In the genomic region with DNA sequence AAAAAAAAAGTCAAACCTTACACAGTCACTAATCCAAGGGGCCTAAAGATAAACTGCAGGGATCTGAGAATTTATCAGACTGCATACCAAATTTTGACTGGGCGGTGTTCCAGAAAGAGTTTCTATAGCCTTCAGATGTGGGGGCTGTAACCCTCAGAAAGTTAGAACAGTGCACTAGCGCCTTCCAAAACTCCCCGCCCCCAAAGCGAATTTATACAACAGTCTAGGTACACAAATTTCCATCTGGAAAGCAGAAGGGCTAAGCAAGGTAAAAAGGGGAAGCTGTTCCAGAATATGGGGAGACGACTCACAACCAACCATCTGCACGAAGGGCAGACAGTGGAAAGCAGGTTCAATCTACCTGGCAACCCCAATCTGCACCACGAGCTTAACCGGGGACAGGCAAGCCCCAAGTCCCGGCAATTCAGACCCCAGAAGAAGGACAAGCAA, we compare ENCODE assay signal across 8 cellular contexts. TPM values are rescaled to one million over a fixed set of nuclear protein-coding genes. Genes with fewer than 3 reads are reported as not detected.
A peak's percentile ranks its signal among the peaks of the same experiment; 100 is the strongest.
DNase-seq lines count a peak whose midpoint lies in the region; ATAC-seq and TF ChIP-seq lines count a peak whose summit lies in the region.

No MANE protein-coding gene starts in this region.

- no peak for TF ChIP-seq RAD21 in liver (IDR thresholded peaks at IDR 0.05)

- DNase-seq in NCI-H1092 treated with DMSO at 0.1 percent for 48 hours (lab: John Stamatoyannopoulos, UW) (peak; percentile 55), testis (peak; percentile 48)
- DNase-seq in stimulated activated CD4-positive, alpha-beta T cell treated with anti-CD3 and anti-CD28 coated beads, Interleukin-15, amount 100 ng/mL, for 24 hours = no peak

- intact Hi-C loops in testis (cut with DNase I; ENCODE audit: low total_unique reads) = no loop called here

- H3K9me3 ChIP-seq in BLaER1 = no peaks in the 10 kb centered on the region
- no peaks in the 10 kb centered on the region for H3K9me3 ChIP-seq in liver (ENCODE audit: control insufficient read depth in 4 of 4, low read length in 3 of 4)
- H3K9me3 ChIP-seq in testis = no peaks in the 10 kb centered on the region

- peaks cover 6% of the 10 kb centered on the region for H3K27me3 Mint-ChIP-seq in brain

- H3K4me2 ChIP-seq in BLaER1 = peak overlapping the region; percentile 97

- H4K20me1 ChIP-seq in BLaER1 = peaks cover 18% of the 10 kb centered on the region

- H3K27ac ChIP-seq in BLaER1 = peak overlapping the region; percentile 66
- H3K27ac ChIP-seq in liver (ENCODE audit: low read depth in 1 of 2, low read length in 2 of 2) = no peak overlapping the region
- H3K27ac ChIP-seq in testis = peak overlapping the region; percentile 55 to 82

- peak overlapping the region; percentile 79 for H3K9ac ChIP-seq in BLaER1
- H3K9ac ChIP-seq in liver (ENCODE audit: low read depth in 1 of 2, low read length in 2 of 2) = peak overlapping the region; percentile 48 to 55

- H3K4me3 ChIP-seq in BLaER1 = peak overlapping the region; percentile 86
- peak overlapping the region; percentile 72 to 90 (median 74) for H3K4me3 ChIP-seq in liver (ENCODE audit: low read depth in 1 of 3, low read length in 3 of 3)
- peak overlapping the region; percentile 81 to 84 for H3K4me3 ChIP-seq in testis

- H3K4me1 Mint-ChIP-seq in brain = peaks cover 31% of the 10 kb centered on the region

- H3K4me3 Mint-ChIP-seq in brain = peak overlapping the region; percentile 87 to 98 (median 92)

- 5% methylated on average over 9 of the region's 9 CpGs for WGBS in liver
- WGBS in testis, 2 donors = 3% methylated on average over 9 of the region's 9 CpGs

- ATAC-seq in GM21526 (IDR thresholded peaks at IDR 0.05; ENCODE audit: low FRiP score, unreplicated experiment) (peak; percentile 32), GM21737 (IDR thresholded peaks at IDR 0.05; ENCODE audit: unreplicated experiment) (no peak)

- TF ChIP-seq POLR2A in testis (IDR thresholded peaks at IDR 0.05) = no peak

- no peaks in the 10 kb centered on the region for H3K36me3 Mint-ChIP-seq in brain

- peak overlapping the region; percentile 13 to 92 (median 62) for H3K27ac Mint-ChIP-seq in brain

- TF ChIP-seq CTCF in brain (conservative IDR thresholded peaks at IDR 0.05) = no peak
- TF ChIP-seq CTCF in liver (IDR thresholded peaks at IDR 0.05; ENCODE audit: low read depth, low read length, missing input control) = no peak
- no peak for TF ChIP-seq CTCF in testis (IDR thresholded peaks at IDR 0.05)

- H3K4me1 ChIP-seq in BLaER1 = peaks cover 20% of the 10 kb centered on the region
- H3K4me1 ChIP-seq in liver (ENCODE audit: control insufficient read depth in 4 of 4, insufficient read depth in 4 of 4, low read length in 3 of 4) = peaks cover 0 to 29% (median 16%) of the 10 kb centered on the region in 4 donors
- peaks cover 15% of the 10 kb centered on the region for H3K4me1 ChIP-seq in testis

- peaks cover 20% of the 10 kb centered on the region; the same call in 1 of the 2 replicates for H3K36me3 ChIP-seq in BLaER1
- peaks cover 0 to 2% (median under 1%) of the 10 kb centered on the region in 4 donors for H3K36me3 ChIP-seq in liver (ENCODE audit: control insufficient read depth in 4 of 4, insufficient read depth in 3 of 4, low read depth in 1 of 4, low read length in 3 of 4)
- no peaks in the 10 kb centered on the region for H3K36me3 ChIP-seq in testis (ENCODE audit: low read depth, missing control alignments)

- H3K27me3 ChIP-seq in BLaER1 (peaks cover 17% of the 10 kb centered on the region; the same call in 1 of the 2 replicates), liver (ENCODE audit: control insufficient read depth in 4 of 4, insufficient read depth in 4 of 4, low read length in 3 of 4) (no peaks in the 10 kb centered on the region), testis (no peaks in the 10 kb centered on the region)

- no peaks in the 10 kb centered on the region for H3K9me3 Mint-ChIP-seq in brain

TF ChIP-seq in liver, 16 proteins besides CTCF, POLR2A, EP300 and RAD21:
- TF ChIP-seq FOXA1 (IDR thresholded peaks at IDR 0.05) = no peak
- no peak for TF ChIP-seq SP1 (IDR thresholded peaks at IDR 0.05)
- no peak for TF ChIP-seq FOXA2 (IDR thresholded peaks at IDR 0.05)
- TF ChIP-seq GABPA (IDR thresholded peaks at IDR 0.05 in 1 of 2, conservative IDR thresholded peaks at IDR 0.05 in 1 of 2) = no peak
- TF ChIP-seq, protein P1, sequence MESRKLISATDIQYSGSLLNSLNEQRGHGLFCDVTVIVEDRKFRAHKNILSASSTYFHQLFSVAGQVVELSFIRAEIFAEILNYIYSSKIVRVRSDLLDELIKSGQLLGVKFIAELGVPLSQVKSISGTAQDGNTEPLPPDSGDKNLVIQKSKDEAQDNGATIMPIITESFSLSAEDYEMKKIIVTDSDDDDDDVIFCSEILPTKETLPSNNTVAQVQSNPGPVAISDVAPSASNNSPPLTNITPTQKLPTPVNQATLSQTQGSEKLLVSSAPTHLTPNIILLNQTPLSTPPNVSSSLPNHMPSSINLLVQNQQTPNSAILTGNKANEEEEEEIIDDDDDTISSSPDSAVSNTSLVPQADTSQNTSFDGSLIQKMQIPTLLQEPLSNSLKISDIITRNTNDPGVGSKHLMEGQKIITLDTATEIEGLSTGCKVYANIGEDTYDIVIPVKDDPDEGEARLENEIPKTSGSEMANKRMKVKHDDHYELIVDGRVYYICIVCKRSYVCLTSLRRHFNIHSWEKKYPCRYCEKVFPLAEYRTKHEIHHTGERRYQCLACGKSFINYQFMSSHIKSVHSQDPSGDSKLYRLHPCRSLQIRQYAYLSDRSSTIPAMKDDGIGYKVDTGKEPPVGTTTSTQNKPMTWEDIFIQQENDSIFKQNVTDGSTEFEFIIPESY (IDR thresholded peaks at IDR 0.05) = no peak
TF ChIP-seq in liver: peak in this region for 0.

RNA-seq across cellular contexts. Expression of gene ERMP1, which starts 0.8 kb away (rescaled TPM):
- polyA plus RNA-seq in brain (ENCODE audit: insufficient read depth, low read depth, low replicate concordance) (21.0 TPM), liver (1 to 10 TPM; 2.7 to 4.6 TPM), testis (ENCODE audit: insufficient read depth, low read depth, low replicate concordance) (28.4 TPM)
- total RNA-seq in liver (10 to 100 TPM; 14.7 to 19.5 TPM), testis (10 to 100 TPM; 25.7 to 28.9 TPM)

RNA-seq across cellular contexts. Expression of gene MLANA, which starts 58.6 kb away (rescaled TPM):
- polyA plus RNA-seq in brain (ENCODE audit: insufficient read depth, low read depth, low replicate concordance) = not detected
- under 1 TPM; 0.05 to 0.25 TPM for total RNA-seq in liver
- under 1 TPM; 0.07 to 0.29 TPM for polyA plus RNA-seq in liver
- not detected for total RNA-seq in testis
- not detected for polyA plus RNA-seq in testis (ENCODE audit: insufficient read depth, low read depth, low replicate concordance)

Comparison
In these comparisons a context has a peak if more than half of its experiments do, and no peak if none do; other contexts are left out.
1. H3K27ac ChIP-seq: peak in BLaER1 (single experiment) and testis (2 of 2); none in liver (0 of 2).
2. Peak in every context shown above with its lines, with median percentiles within 50 percentile points of each other: H3K4me3 ChIP-seq.